In the genomic region with DNA sequence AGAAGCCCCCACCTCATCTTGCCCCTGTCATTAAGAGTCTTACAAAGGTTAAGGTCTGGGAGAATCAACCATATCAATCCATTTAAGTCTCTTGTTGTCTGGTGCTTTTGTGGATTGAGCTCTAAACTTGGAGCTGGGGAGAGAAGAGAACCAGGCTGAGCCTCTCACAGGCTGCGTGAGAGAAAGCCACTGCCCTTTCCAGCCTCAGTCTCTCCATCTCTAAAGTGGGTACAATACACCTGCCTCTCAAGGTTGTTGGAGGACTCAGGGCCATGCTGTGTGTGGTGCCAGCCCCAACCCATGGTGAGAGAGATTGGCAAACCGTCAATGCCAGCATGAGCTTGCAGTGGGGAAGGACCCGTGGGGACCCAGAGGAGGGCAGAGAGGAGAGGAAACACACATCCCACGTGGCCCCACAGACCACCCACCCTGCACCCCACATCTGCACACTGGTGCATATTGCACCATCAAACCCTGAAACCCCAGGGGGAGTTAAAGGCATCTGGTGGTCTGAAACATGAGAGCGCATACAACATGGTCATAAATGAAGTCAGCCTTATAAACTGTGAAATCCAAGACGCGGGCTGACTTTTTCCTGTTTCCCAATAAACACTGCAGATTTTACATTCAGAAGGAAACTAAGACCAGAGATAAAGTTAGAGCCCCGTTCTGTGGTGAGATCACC, we compare ENCODE assay signal across 25 cellular contexts. TPM values are rescaled to one million over a fixed set of nuclear protein-coding genes. Genes with fewer than 3 reads are reported as not detected.
DNase-seq lines count a peak whose midpoint lies in the region; ATAC-seq and TF ChIP-seq lines count a peak whose summit lies in the region.
"Had no signal": no experiment of that assay in that cellular context is flagged by ENCODE, and none has a peak within 500 bp of the region (broad histone marks: within the 10 kb centered on the region; RNA-seq: fewer than 3 reads in every experiment).

No MANE protein-coding gene starts in this region.

- H3K4me1 Mint-ChIP-seq in neural progenitor cell, result peaks cover 38% of the 10 kb centered on the region
- H3K4me1 Mint-ChIP-seq in effector memory CD8-positive, alpha-beta T cell (ENCODE audit: low read depth in 2 of 2), result no peaks in the 10 kb centered on the region
- H3K4me1 Mint-ChIP-seq: central memory CD8-positive, alpha-beta T cell; naive B cell had no signal

- H4K20me1 ChIP-seq in BLaER1 treated with 17β-estradiol and CSF1 and Interleukin-3, amounts not matched to agents 10 nM and 100 nM, result no peaks in the 10 kb centered on the region
- H4K20me1 ChIP-seq in neural progenitor cell (ENCODE audit: low read depth), result no peaks in the 10 kb centered on the region

- no peaks in the 10 kb centered on the region for H3K36me3 Mint-ChIP-seq in neural progenitor cell
- H3K36me3 Mint-ChIP-seq in effector memory CD8-positive, alpha-beta T cell (ENCODE audit: insufficient read depth), result no peaks in the 10 kb centered on the region
- H3K36me3 Mint-ChIP-seq: naive B cell had no signal

- no peaks in the 10 kb centered on the region for H3K36me3 ChIP-seq in BLaER1 treated with 17β-estradiol and CSF1 and Interleukin-3, amounts not matched to agents 10 nM and 100 nM
- no peaks in the 10 kb centered on the region for H3K36me3 ChIP-seq in neural progenitor cell
- H3K36me3 ChIP-seq: MG63 had no signal

- peak overlapping the region in 9 of 11 experiments; percentile 28 to 79 (median 69); a peak in 18 of 22 replicates for H3K4me2 ChIP-seq in BLaER1 treated with 17β-estradiol and CSF1 and Interleukin-3, amounts not matched to agents 10 nM and 100 nM
- no peak overlapping the region for H3K4me2 ChIP-seq in neural progenitor cell

- H3K27me3 Mint-ChIP-seq in neural progenitor cell (ENCODE audit: insufficient read depth, low read depth), result peaks cover 22% of the 10 kb centered on the region
- peaks cover 45 to 48% of the 10 kb centered on the region in 2 donors for H3K27me3 Mint-ChIP-seq in effector memory CD8-positive, alpha-beta T cell

- H3K27ac Mint-ChIP-seq in neural progenitor cell, result peak overlapping the region; percentile 66
- no peak overlapping the region for H3K27ac Mint-ChIP-seq in effector memory CD8-positive, alpha-beta T cell
- H3K27ac Mint-ChIP-seq: activated CD8-positive, alpha-beta T cell treated with anti-CD3 and anti-CD28 coated beads, Interleukin-2, amount 10 ng/mL, durations not matched to agents 7 days and 5 days; naive B cell had no signal

- H3K9ac ChIP-seq in BLaER1 treated with 17β-estradiol and CSF1 and Interleukin-3, amounts not matched to agents 10 nM and 100 nM, result peak overlapping the region in 4 of 11 experiments; percentile 31 to 62 (median 57); a peak in 5 of 22 replicates
- H3K9ac ChIP-seq in neural progenitor cell, result no peak overlapping the region
- H3K9ac ChIP-seq: parathyroid adenoma had no signal

- no peak for TF ChIP-seq CTCF in neural progenitor cell (IDR thresholded peaks at IDR 0.05)

- H3K79me2 ChIP-seq in neural progenitor cell (ENCODE audit: low read depth), result no peaks in the 10 kb centered on the region
- H3K79me2 ChIP-seq: parathyroid adenoma had no signal

- peaks cover 36% of the 10 kb centered on the region for H3F3A ChIP-seq in neural progenitor cell (ENCODE audit: low read depth)

- H3K9me3 Mint-ChIP-seq in neural progenitor cell, result peaks cover 4% of the 10 kb centered on the region
- no peaks in the 10 kb centered on the region for H3K9me3 Mint-ChIP-seq in effector memory CD8-positive, alpha-beta T cell
- H3K9me3 Mint-ChIP-seq: central memory CD8-positive, alpha-beta T cell had no signal

- peak overlapping the region in 6 of 11 experiments; percentile 4 to 81 (median 69); a peak in 10 of 22 replicates for H3K27ac ChIP-seq in BLaER1 treated with 17β-estradiol and CSF1 and Interleukin-3, amounts not matched to agents 10 nM and 100 nM
- H3K27ac ChIP-seq in neural progenitor cell, result no peak overlapping the region

- H3K4me3 ChIP-seq in BLaER1 treated with 17β-estradiol and CSF1 and Interleukin-3, amounts not matched to agents 10 nM and 100 nM, result no peak overlapping the region
- H3K4me3 ChIP-seq in neural progenitor cell, result no peak overlapping the region
- H3K4me3 ChIP-seq: MG63 had no signal

- no peak for ATAC-seq in effector memory CD8-positive, alpha-beta T cell (replicated peaks)
- ATAC-seq: activated CD8-positive, alpha-beta T cell treated with anti-CD3 and anti-CD28 coated beads, Interleukin-2, amount 10 ng/mL, durations not matched to agents 7 days and 5 days; HCT116 had no signal

- no peaks in the 10 kb centered on the region; a peak in 1 of 22 replicates for H3K27me3 ChIP-seq in BLaER1 treated with 17β-estradiol and CSF1 and Interleukin-3, amounts not matched to agents 10 nM and 100 nM
- H3K27me3 ChIP-seq in neural progenitor cell, result no peaks in the 10 kb centered on the region
- H3K27me3 ChIP-seq: MG63 had no signal

- H3K9me3 ChIP-seq in BLaER1 treated with 17β-estradiol and CSF1 and Interleukin-3, amounts not matched to agents 10 nM and 100 nM (replicated peaks in 1 of 11), result peaks cover 0 to under 1% (median 0%) of the 10 kb centered on the region in 11 experiments; a peak in 4 of 22 replicates
- H3K9me3 ChIP-seq in neural progenitor cell (ENCODE audit: low read depth), result no peaks in the 10 kb centered on the region
- H3K9me3 ChIP-seq: MG63 had no signal

- H3K4me3 Mint-ChIP-seq in neural progenitor cell, result peak overlapping the region; percentile 59
- H3K4me3 Mint-ChIP-seq in effector memory CD8-positive, alpha-beta T cell, result no peak overlapping the region
- H3K4me3 Mint-ChIP-seq: activated CD8-positive, alpha-beta T cell treated with anti-CD3 and anti-CD28 coated beads, Interleukin-2, amount 10 ng/mL, durations not matched to agents 7 days and 5 days; central memory CD8-positive, alpha-beta T cell; naive B cell had no signal

- peaks cover 15 to 45% (median 36%) of the 10 kb centered on the region in 10 experiments for H3K4me1 ChIP-seq in BLaER1 treated with 17β-estradiol and CSF1 and Interleukin-3, amounts not matched to agents 10 nM and 100 nM
- H3K4me1 ChIP-seq in neural progenitor cell, result peaks cover 28% of the 10 kb centered on the region

- H2AFZ ChIP-seq in neural progenitor cell (replicated peaks), result no peak overlapping the region
- H2AFZ ChIP-seq: parathyroid adenoma had no signal

- DNase-seq in NCI-H2171 (lab: John Stamatoyannopoulos, UW) (peak; percentile 96), fibroblast of peridontal ligament (ENCODE audit: extremely low read depth) (peak; percentile 90), neural progenitor cell (ENCODE audit: low spot score) (no peak), NCI-H82 treated with DMSO at 0.1 percent for 48 hours (lab: John Stamatoyannopoulos, UW; ENCODE audit: unreplicated experiment) (no peak), HCEC 1CT (no peak), NCI-H128 (lab: John Stamatoyannopoulos, UW; ENCODE audit: unreplicated experiment) (no peak)
- no peak for DNase-seq in effector memory CD8-positive, alpha-beta T cell
- DNase-seq: activated CD4-positive, CD25-positive, alpha-beta regulatory T cell; activated CD8-positive, alpha-beta T cell treated with anti-CD3 and anti-CD28 coated beads, Interleukin-2, amount 10 ng/mL, durations not matched to agents 7 days and 5 days; activated naive CD4-positive, alpha-beta T cell treated with Interleukin-2 at 50 U/mL for 16 hours; anterior cingulate cortex; DMS153; erythroblast; GF-D8; kidney; mammary epithelial cell; MG63; naive B cell; NCI-H1436 treated with DMSO at 0.1 percent for 48 hours; NCI-H748 treated with DMSO at 0.1 percent for 48 hours; OCI-M1 had no signal

RNA-seq across cellular contexts. Expression of a gene that starts 27.5 kb away (rescaled TPM):
- 84.3 and 163 TPM in 2 replicates for total RNA-seq in neural progenitor cell (ENCODE audit: low replicate concordance)
- total RNA-seq: activated CD8-positive, alpha-beta T cell treated with anti-CD3 and anti-CD28 coated beads, Interleukin-2, amount 10 ng/mL, durations not matched to agents 7 days and 5 days had no signal

Comparison
In these comparisons a context has a peak if more than half of its experiments do, and no peak if none do; other contexts are left out.
1. DNase-seq: peak in NCI-H2171 (single experiment) and fibroblast of peridontal ligament (single experiment); none in neural progenitor cell (single experiment), effector memory CD8-positive, alpha-beta T cell (0 of 3), NCI-H82 treated with DMSO at 0.1 percent for 48 hours (single experiment), HCEC 1CT (single experiment) and NCI-H128 (single experiment).